2 cellular contexts compared by ENCODE assay signal in the genomic region with DNA sequence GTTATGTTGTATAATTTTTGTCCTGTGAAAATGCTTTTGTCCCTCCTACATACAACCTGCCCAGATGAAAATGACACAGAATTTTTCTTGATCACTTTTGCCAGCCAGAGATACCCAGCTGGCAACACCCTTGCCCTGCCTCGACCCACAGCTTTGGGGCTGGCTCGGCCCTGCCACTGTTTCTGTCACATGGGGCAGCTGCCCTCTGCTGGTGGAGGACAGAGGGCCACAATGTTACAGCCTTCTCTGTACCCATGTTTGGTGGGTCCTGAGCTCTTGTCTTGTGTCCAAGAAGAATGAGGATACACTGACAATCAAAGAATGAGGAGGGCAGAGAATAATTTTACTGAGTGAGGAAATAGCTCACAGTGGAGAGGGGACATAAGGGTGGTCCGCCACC.
TF ChIP-seq lines count a peak whose summit lies in the region.

No MANE protein-coding gene starts in this region.

TF ChIP-seq in Ishikawa, 13 proteins besides CTCF, POLR2A, EP300 and RAD21 (continued from another document):
- TF ChIP-seq, protein P1, sequence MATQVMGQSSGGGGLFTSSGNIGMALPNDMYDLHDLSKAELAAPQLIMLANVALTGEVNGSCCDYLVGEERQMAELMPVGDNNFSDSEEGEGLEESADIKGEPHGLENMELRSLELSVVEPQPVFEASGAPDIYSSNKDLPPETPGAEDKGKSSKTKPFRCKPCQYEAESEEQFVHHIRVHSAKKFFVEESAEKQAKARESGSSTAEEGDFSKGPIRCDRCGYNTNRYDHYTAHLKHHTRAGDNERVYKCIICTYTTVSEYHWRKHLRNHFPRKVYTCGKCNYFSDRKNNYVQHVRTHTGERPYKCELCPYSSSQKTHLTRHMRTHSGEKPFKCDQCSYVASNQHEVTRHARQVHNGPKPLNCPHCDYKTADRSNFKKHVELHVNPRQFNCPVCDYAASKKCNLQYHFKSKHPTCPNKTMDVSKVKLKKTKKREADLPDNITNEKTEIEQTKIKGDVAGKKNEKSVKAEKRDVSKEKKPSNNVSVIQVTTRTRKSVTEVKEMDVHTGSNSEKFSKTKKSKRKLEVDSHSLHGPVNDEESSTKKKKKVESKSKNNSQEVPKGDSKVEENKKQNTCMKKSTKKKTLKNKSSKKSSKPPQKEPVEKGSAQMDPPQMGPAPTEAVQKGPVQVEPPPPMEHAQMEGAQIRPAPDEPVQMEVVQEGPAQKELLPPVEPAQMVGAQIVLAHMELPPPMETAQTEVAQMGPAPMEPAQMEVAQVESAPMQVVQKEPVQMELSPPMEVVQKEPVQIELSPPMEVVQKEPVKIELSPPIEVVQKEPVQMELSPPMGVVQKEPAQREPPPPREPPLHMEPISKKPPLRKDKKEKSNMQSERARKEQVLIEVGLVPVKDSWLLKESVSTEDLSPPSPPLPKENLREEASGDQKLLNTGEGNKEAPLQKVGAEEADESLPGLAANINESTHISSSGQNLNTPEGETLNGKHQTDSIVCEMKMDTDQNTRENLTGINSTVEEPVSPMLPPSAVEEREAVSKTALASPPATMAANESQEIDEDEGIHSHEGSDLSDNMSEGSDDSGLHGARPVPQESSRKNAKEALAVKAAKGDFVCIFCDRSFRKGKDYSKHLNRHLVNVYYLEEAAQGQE (IDR thresholded peaks at IDR 0.05; ENCODE audit: low read depth) = no peak
- no peak for TF ChIP-seq ZBTB7A (IDR thresholded peaks at IDR 0.05; ENCODE audit: low read depth)

TF ChIP-seq in K562, 482 proteins besides CTCF, POLR2A, EP300 and RAD21 (continued from another document):
- TF ChIP-seq, protein P2, sequence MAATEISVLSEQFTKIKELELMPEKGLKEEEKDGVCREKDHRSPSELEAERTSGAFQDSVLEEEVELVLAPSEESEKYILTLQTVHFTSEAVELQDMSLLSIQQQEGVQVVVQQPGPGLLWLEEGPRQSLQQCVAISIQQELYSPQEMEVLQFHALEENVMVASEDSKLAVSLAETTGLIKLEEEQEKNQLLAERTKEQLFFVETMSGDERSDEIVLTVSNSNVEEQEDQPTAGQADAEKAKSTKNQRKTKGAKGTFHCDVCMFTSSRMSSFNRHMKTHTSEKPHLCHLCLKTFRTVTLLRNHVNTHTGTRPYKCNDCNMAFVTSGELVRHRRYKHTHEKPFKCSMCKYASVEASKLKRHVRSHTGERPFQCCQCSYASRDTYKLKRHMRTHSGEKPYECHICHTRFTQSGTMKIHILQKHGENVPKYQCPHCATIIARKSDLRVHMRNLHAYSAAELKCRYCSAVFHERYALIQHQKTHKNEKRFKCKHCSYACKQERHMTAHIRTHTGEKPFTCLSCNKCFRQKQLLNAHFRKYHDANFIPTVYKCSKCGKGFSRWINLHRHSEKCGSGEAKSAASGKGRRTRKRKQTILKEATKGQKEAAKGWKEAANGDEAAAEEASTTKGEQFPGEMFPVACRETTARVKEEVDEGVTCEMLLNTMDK (IDR thresholded peaks at IDR 0.05; ENCODE audit: borderline replicate concordance, insufficient read depth, low read depth, low read length, poor library complexity, severe bottlenecking) = peak; percentile 33
